19 cellular contexts compared by ENCODE assay signal in genomic region chr4:16844796-16845586, GRCh38. TPM values are rescaled to one million over a fixed set of nuclear protein-coding genes. Genes with fewer than 3 reads are reported as not detected.
DNase-seq lines count a peak whose midpoint lies in the region; ATAC-seq, FAIRE-seq and TF ChIP-seq lines count a peak whose summit lies in the region.
"Had no signal": no experiment of that assay in that cellular context is flagged by ENCODE, and none has a peak within 500 bp of the region (broad histone marks: within the 10 kb centered on the region; RNA-seq: fewer than 3 reads in every experiment).

No MANE protein-coding gene starts in this region.

- WGBS in HepG2 (ENCODE audit: low lambda C conversion rate): 0% methylated on average over 5 of the region's 6 CpGs
- WGBS in urinary bladder: 52% methylated on average over 6 of the region's 6 CpGs

- peaks cover 4% of the 10 kb centered on the region for H3K4me1 ChIP-seq in cardiac muscle cell (ENCODE audit: low read depth)
- peaks cover 29% of the 10 kb centered on the region for H3K4me1 ChIP-seq in HepG2 (ENCODE audit: insufficient read depth, low read length)
- H3K4me1 ChIP-seq in urinary bladder (ENCODE audit: insufficient read depth): peaks cover 5% of the 10 kb centered on the region

- H3K27ac ChIP-seq in cardiac muscle cell (peak overlapping the region; percentile 9), HepG2 (ENCODE audit: extremely low read length, insufficient read depth, low read length) (peak overlapping the region; percentile 26), urinary bladder (ENCODE audit: low read depth) (peak overlapping the region; percentile 65)
- H3K27ac ChIP-seq: 22Rv1, HL-60, neutrophil had no signal

- no peak for TF ChIP-seq EP300 in HepG2 (IDR thresholded peaks at IDR 0.05; ENCODE audit: low read depth in 2 of 2, low read length in 2 of 2)
- no peak for TF ChIP-seq EP300 in HepG2 (CRISPR knock-in tag; IDR thresholded peaks at IDR 0.05; ENCODE audit: borderline replicate concordance)

- H3K9me3 ChIP-seq in cardiac muscle cell (ENCODE audit: low read depth): no peaks in the 10 kb centered on the region
- no peaks in the 10 kb centered on the region for H3K9me3 ChIP-seq in HepG2 (ENCODE audit: low read length)
- H3K9me3 ChIP-seq: neutrophil had no signal

- peak overlapping the region; percentile 40; the same call in 1 of the 2 replicates for H3K9ac ChIP-seq in HepG2 (ENCODE audit: insufficient read depth, low read depth, low read length)

- no peak for TF ChIP-seq RAD21 in HepG2 (CRISPR knock-in tag; IDR thresholded peaks at IDR 0.05)

- H3K36me3 ChIP-seq in cardiac muscle cell: no peaks in the 10 kb centered on the region
- H3K36me3 ChIP-seq in HepG2 (replicated peaks in 1 of 2; ENCODE audit: control insufficient read depth in 1 of 2, insufficient read depth in 2 of 2, low read length in 2 of 2): no peaks in the 10 kb centered on the region
- no peaks in the 10 kb centered on the region for H3K36me3 ChIP-seq in urinary bladder (ENCODE audit: insufficient read depth)
- H3K36me3 ChIP-seq: neutrophil had no signal

- H3K4me3 ChIP-seq in cardiac muscle cell: no peak overlapping the region
- no peak overlapping the region for H3K4me3 ChIP-seq in choroid plexus epithelial cell (ENCODE audit: low read depth, low read length)
- H3K4me3 ChIP-seq in HepG2 (replicated peaks in 1 of 3; ENCODE audit: insufficient read depth in 1 of 3, low read depth in 2 of 3, low read length in 3 of 3): peak overlapping the region in 2 of 3 experiments; percentile 12 to 45; a peak in 2 of 6 replicates
- no peak overlapping the region for H3K4me3 ChIP-seq in urinary bladder (ENCODE audit: low read depth, low read length)
- H3K4me3 ChIP-seq: dorsolateral prefrontal cortex had no signal

- peak; percentile 64 for FAIRE-seq in HepG2 (lab: Jason Lieb, UNC)

- TF ChIP-seq POLR2A in HepG2 (IDR thresholded peaks at IDR 0.05; ENCODE audit: insufficient read depth in 1 of 2, low read depth in 2 of 2, low read length in 2 of 2): no peak

- H3K79me2 ChIP-seq in HepG2 (ENCODE audit: insufficient read depth, low read length): no peaks in the 10 kb centered on the region

- no peak for ATAC-seq in Right ventricle myocardium superior (ENCODE audit: poor library complexity)
- peak; percentile 94 for ATAC-seq in HepG2
- ATAC-seq: activated CD8-positive, alpha-beta T cell treated with anti-CD3 and anti-CD28 coated beads, Interleukin-2, amount 10 ng/mL, durations not matched to agents 7 days and 5 days; activated T-helper 17 cell treated with anti-CD3 and anti-CD28 coated beads, Interleukin-2, amount 50 U/mL, for 72 hours; PC-3; stimulated activated memory B cell treated with anti-CD40 and anti-IgM and Interleukin-4, amounts not matched to agents 10 μg/mL and 1 μg/mL and 100 μg/mL, for 72 hours had no signal

- in situ Hi-C loops in HepG2 (cut with HindIII; ENCODE audit: extremely low pct_ligation_motif_present, low pct_unique_long_range_greater_than_20kb): no loop called here

- H2AFZ ChIP-seq in HepG2 (ENCODE audit: low read length): peak overlapping the region; percentile 90

- H3K27me3 ChIP-seq in cardiac muscle cell (no peaks in the 10 kb centered on the region), HepG2 (ENCODE audit: control insufficient read depth in 1 of 2, insufficient read depth in 2 of 2, low read length in 2 of 2) (no peaks in the 10 kb centered on the region)
- H3K27me3 ChIP-seq: dorsolateral prefrontal cortex, neutrophil had no signal

- intact Hi-C loops in Right ventricle myocardium superior (cut with DNase I) (no loop called here), HepG2 (cut with micrococcal nuclease; ENCODE audit: unreplicated experiment) (loop anchor here (1.0 to 2.0 kb wide), 2 partner anchors 50 to 81 kb away; no protein-coding TSS in a partner anchor)

- CTCF ChIA-PET in HepG2 (lab: Yijun Ruan, JAX; ENCODE audit: low intra/inter-chr PET ratio, low total read pairs): no interaction called here

- peak in 1 of 2 donors; percentile 20 for DNase-seq in cardiac muscle cell (ENCODE audit: low read depth in 1 of 2, low spot score in 1 of 2)
- no peak for DNase-seq in Right ventricle myocardium superior
- peak; percentile 77 for DNase-seq in choroid plexus epithelial cell (ENCODE audit: low read depth)
- peak; percentile 32 for DNase-seq in HepG2 (ENCODE audit: low spot score)
- no peak for DNase-seq in GM19240 (ENCODE audit: insufficient read length, low spot score)
- DNase-seq in GM03348 (ENCODE audit: low spot score): no peak
- no peak for DNase-seq in NCI-H510A treated with DMSO at 0.1 percent for 48 hours (lab: John Stamatoyannopoulos, UW)
- DNase-seq: activated CD8-positive, alpha-beta T cell treated with anti-CD3 and anti-CD28 coated beads, Interleukin-2, amount 10 ng/mL, durations not matched to agents 7 days and 5 days; DND-41; NCI-H1694; NCI-H524; PC-3 had no signal

- TF ChIP-seq CTCF in cardiac muscle cell (IDR thresholded peaks at IDR 0.05; ENCODE audit: low read depth, low read length) (no peak), choroid plexus epithelial cell (conservative IDR thresholded peaks at IDR 0.05; ENCODE audit: low read depth, low read length) (no peak), HepG2 (CRISPR knock-in tag; IDR thresholded peaks at IDR 0.05) (peak; percentile 58)

- POLR2A ChIA-PET in HepG2 (lab: Yijun Ruan, JAX): interaction anchor here (1.9 kb wide), 1 partner anchor 9 kb away, joined by 13 read pairs; no protein-coding TSS in a partner anchor

- H4K20me1 ChIP-seq in HepG2 (ENCODE audit: insufficient read depth, low read length): no peaks in the 10 kb centered on the region

- no TSS peak for BruUV-seq in HepG2 (replicated peaks; lab: Mats Ljungman, UMichigan)

- peak overlapping the region; percentile 74 for H3K4me2 ChIP-seq in HepG2 (ENCODE audit: low read depth, low read length)

TF ChIP-seq in HepG2, 621 proteins besides CTCF, POLR2A, EP300 and RAD21 (continues in another document):
- peak; percentile 40; the same call in 1 of the 2 replicates for TF ChIP-seq ZMYM4 (CRISPR knock-in tag; IDR thresholded peaks at IDR 0.05)
- TF ChIP-seq ZNF558 (CRISPR knock-in tag; IDR thresholded peaks at IDR 0.05; ENCODE audit: borderline replicate concordance): no peak
- TF ChIP-seq FOXP4 (CRISPR knock-in tag; IDR thresholded peaks at IDR 0.05): peak; percentile 56
- TF ChIP-seq SOX13 (IDR thresholded peaks at IDR 0.05): no peak
- no peak for TF ChIP-seq SOX13 (CRISPR knock-in tag; conservative IDR thresholded peaks at IDR 0.05 in 1 of 2, IDR thresholded peaks at IDR 0.05 in 1 of 2)
- TF ChIP-seq RXRB (CRISPR knock-in tag; IDR thresholded peaks at IDR 0.05; ENCODE audit: borderline replicate concordance): peak; percentile 95
- TF ChIP-seq ZNF264 (CRISPR knock-in tag; IDR thresholded peaks at IDR 0.05): peak; percentile 50; the same call in 1 of the 2 replicates

RNA-seq across cellular contexts. Expression of gene LDB2, which starts 53.5 kb away (rescaled TPM):
- total RNA-seq in cardiac muscle cell (7.4 and 12.4 TPM in 2 replicates), Right ventricle myocardium superior (18.5 TPM), HepG2 (2016; rRNA removed; fragmentation: Illumina TruSeq; extraction: Trizol) (not detected in 2 replicates), urinary bladder (142 TPM)
- polyA plus RNA-seq in cardiac muscle cell (10.4 and 13.9 TPM in 2 replicates), HepG2 (2011; rRNA removed) (not detected in 2 replicates), urinary bladder (29.0 TPM)
- total RNA-seq in HepG2 (2016; cell fraction: cytosol; rRNA removed; fragmentation: Illumina TruSeq; extraction: Trizol; ENCODE audit: low read depth): not detected in 2 replicates
- not detected in 2 replicates for total RNA-seq in HepG2 (2016; cell fraction: insoluble cytoplasmic fraction; rRNA removed; fragmentation: Illumina TruSeq; extraction: Trizol)
- total RNA-seq in HepG2 (2016; cell fraction: membrane; rRNA removed; fragmentation: Illumina TruSeq; extraction: Trizol): not detected in 2 replicates
- not detected in 2 replicates for total RNA-seq in HepG2 (2016; cell fraction: nucleus; rRNA removed; fragmentation: Illumina TruSeq; extraction: Trizol)
- polyA plus RNA-seq in HepG2 (2011; cell fraction: cytosol; rRNA removed): not detected in 2 replicates
- polyA plus RNA-seq in HepG2 (2011; cell fraction: nucleus; rRNA removed): not detected in 2 replicates
- not detected in 2 replicates for polyA plus RNA-seq in HepG2 (2012)
- not detected in 2 replicates for polyA plus RNA-seq in HepG2 (2016; cell fraction: cytosol; fragmentation: Illumina TruSeq; extraction: Trizol; ENCODE audit: low read depth)
- not detected in 2 replicates for polyA plus RNA-seq in HepG2 (2016; cell fraction: insoluble cytoplasmic fraction; fragmentation: Illumina TruSeq; extraction: Trizol; ENCODE audit: low read depth)
- polyA plus RNA-seq in HepG2 (2016; cell fraction: membrane; fragmentation: Illumina TruSeq; extraction: Trizol; ENCODE audit: low read depth): not detected in 2 replicates
- polyA plus RNA-seq in HepG2 (2016; cell fraction: nucleus; fragmentation: Illumina TruSeq; extraction: Trizol; ENCODE audit: insufficient read depth, low read depth): not detected in 2 replicates
- polyA minus RNA-seq in HepG2 (2011; rRNA and poly(A)+ RNA removed; ENCODE audit: low replicate concordance): not detected in 2 replicates
- not detected in 2 replicates for polyA minus RNA-seq in HepG2 (2011; cell fraction: cytosol; rRNA and poly(A)+ RNA removed)
- polyA minus RNA-seq in HepG2 (2011; cell fraction: nucleus; rRNA and poly(A)+ RNA removed): not detected in 2 replicates
- total RNA-seq: activated CD8-positive, alpha-beta T cell treated with anti-CD3 and anti-CD28 coated beads, Interleukin-2, amount 10 ng/mL, durations not matched to agents 7 days and 5 days; activated T-helper 17 cell treated with anti-CD3 and anti-CD28 coated beads, Interleukin-2, amount 50 U/mL, for 72 hours; PC-3 had no signal

Comparison
In these comparisons a context has a peak if more than half of its experiments do, and no peak if none do; other contexts are left out.
1. DNase-seq: peak in choroid plexus epithelial cell (single experiment) and HepG2 (single experiment); none in Right ventricle myocardium superior (single experiment), GM19240 (single experiment), GM03348 (single experiment) and NCI-H510A treated with DMSO at 0.1 percent for 48 hours (single experiment).
2. H3K27ac ChIP-seq: peak in every context shown above with its lines; median percentile 65 in urinary bladder; 26 in HepG2; 9 in cardiac muscle cell.
3. H3K4me3 ChIP-seq: peak in HepG2 (2 of 3); none in cardiac muscle cell (single experiment), choroid plexus epithelial cell (single experiment) and urinary bladder (single experiment).